1 cellular context compared by ENCODE assay signal in genomic region chr17:5541610-5542202, GRCh38.
TF ChIP-seq lines count a peak whose summit lies in the region.

No MANE protein-coding gene starts in this region.

TF ChIP-seq in WTC11, 78 proteins besides CTCF, POLR2A, EP300 and RAD21 (continued from another document):
- TF ChIP-seq ATF2 (CRISPR knock-in tag; IDR thresholded peaks at IDR 0.05; ENCODE audit: borderline replicate concordance, low read depth) (no peak), FOXP1 (CRISPR knock-in tag; IDR thresholded peaks at IDR 0.05; ENCODE audit: borderline replicate concordance) (no peak), ZNF281 (CRISPR knock-in tag; IDR thresholded peaks at IDR 0.05) (no peak), ZMAT4 (CRISPR knock-in tag; IDR thresholded peaks at IDR 0.05) (no peak), GTF2I (CRISPR knock-in tag; conservative IDR thresholded peaks at IDR 0.05) (no peak), ZNF425 (CRISPR knock-in tag; conservative IDR thresholded peaks at IDR 0.05) (no peak)
